ENCODE assay signal across 8 cellular contexts in genomic region chr6:28349892-28350737, GRCh38. TPM values are rescaled to one million over a fixed set of nuclear protein-coding genes. Genes with fewer than 3 reads are reported as not detected.
DNase-seq lines count a peak whose midpoint lies in the region; ATAC-seq and TF ChIP-seq lines count a peak whose summit lies in the region.

Gene ZKSCAN3, plus strand, starts transcription at chr6:28349947. Its CDS starts 9,640 bp downstream, at chr6:28359587.

- H3K4me1 ChIP-seq in rectal smooth muscle tissue (ENCODE audit: control insufficient read depth, insufficient read depth, low read length) (peaks cover 9% of the 10 kb centered on the region), aorta (ENCODE audit: control insufficient read depth in 1 of 2, insufficient read depth in 2 of 2, low read length in 2 of 2) (no peaks in the 10 kb centered on the region)

- DNase-seq in NCI-H1436 (lab: John Stamatoyannopoulos, UW) (peak; percentile 64), T-helper 2 cell (peak; percentile 55 to 92 (median 71)), anterior cingulate cortex (lab: John Stamatoyannopoulos, UW) (peak in 57 of 58 donors; percentile 27 to 90 (median 74)), hepatic stellate cell (ENCODE audit: low spot score) (peak; percentile 75), aorta (peak; percentile 90 to 91)

- H3K27ac ChIP-seq in rectal smooth muscle tissue (ENCODE audit: low read depth, low read length): peak within 1 kb of the TSS; percentile 80
- H3K27ac ChIP-seq in aorta (ENCODE audit: low read depth in 1 of 2, low read length in 2 of 2): peak within 1 kb of the TSS in 1 of 2 donors; percentile 66

- H3K27me3 ChIP-seq in rectal smooth muscle tissue (ENCODE audit: control insufficient read depth, insufficient read depth, low read length) (no peaks in the 10 kb centered on the region), aorta (ENCODE audit: control insufficient read depth in 1 of 2, insufficient read depth in 2 of 2, low read length in 1 of 2) (no peaks in the 10 kb centered on the region)

- H3K9ac ChIP-seq in rectal smooth muscle tissue (ENCODE audit: low read length): peak within 1 kb of the TSS; percentile 79

- H3K36me3 ChIP-seq in rectal smooth muscle tissue (ENCODE audit: control insufficient read depth, insufficient read depth, low read length): no peaks in the 10 kb centered on the region
- no peaks in the 10 kb centered on the region for H3K36me3 ChIP-seq in aorta (ENCODE audit: control insufficient read depth in 1 of 2, insufficient read depth in 2 of 2, low read length in 1 of 2)

- peak within 1 kb of the TSS; percentile 80 for H3K4me3 ChIP-seq in rectal smooth muscle tissue (ENCODE audit: low read length)
- peak within 1 kb of the TSS; percentile 55 to 83 for H3K4me3 ChIP-seq in aorta (ENCODE audit: low read length in 2 of 2)

- 1 to 2% methylated on average over 30 of the region's 30 CpGs for WGBS in aorta, 2 donors

- H3K9me3 ChIP-seq in aorta (ENCODE audit: control insufficient read depth, low read length): no peaks in the 10 kb centered on the region

- intact Hi-C loops in aorta (cut with DNase I): loop anchor here (10.0 kb wide), 2 partner anchors 65 to 95 kb away; partner anchors contain the start of genes NKAPL (in 2 of the 2), ZKSCAN4 (in 2 of the 2) and PGBD1 (in 1 of the 2)

- peak; percentile 73 for TF ChIP-seq POLR2A in GM15510 (IDR thresholded peaks at IDR 0.05; ENCODE audit: borderline replicate concordance, extremely low read depth, insufficient read length)

- ATAC-seq in HG02678 (IDR thresholded peaks at IDR 0.05; ENCODE audit: unreplicated experiment): peak; percentile 99
- peak; percentile 94 for ATAC-seq in aorta (ENCODE audit: low FRiP score)

RNA-seq across cellular contexts. Expression of gene ZKSCAN3, which starts in this region (rescaled TPM):
- total RNA-seq in aorta: 1 to 10 TPM; 4.2 to 8.6 TPM
- 1 to 10 TPM in 1 of 2 donors, under 1 TPM in 1; 0.50 to 2.7 TPM for polyA plus RNA-seq in aorta
